ENCODE assay signal across 9 cellular contexts in the genomic region with DNA sequence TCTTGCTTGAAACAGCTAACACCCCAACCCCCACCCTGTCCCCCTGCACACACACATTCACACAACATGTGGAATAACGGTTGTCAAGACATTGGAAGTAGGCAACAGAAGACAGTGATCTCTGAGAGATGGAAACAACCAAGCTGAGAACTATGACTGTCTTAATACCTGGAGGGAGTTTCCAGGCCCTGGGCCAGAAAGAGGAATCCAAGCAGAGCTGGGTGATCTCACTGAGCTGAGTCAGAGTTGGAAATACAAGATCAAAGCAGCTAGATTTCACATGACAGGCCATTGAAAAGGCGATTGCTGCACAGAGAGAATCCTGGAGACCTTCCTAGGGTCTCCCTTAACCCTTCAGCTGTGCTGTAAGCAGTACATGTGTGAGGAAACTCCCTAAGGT.
DNase-seq lines count a peak whose midpoint lies in the region; ATAC-seq, FAIRE-seq and TF ChIP-seq lines count a peak whose summit lies in the region.
"Had no signal": no experiment of that assay in that cellular context is flagged by ENCODE, and none has a peak within 500 bp of the region (broad histone marks: within the 10 kb centered on the region; RNA-seq: fewer than 3 reads in every experiment).

No MANE protein-coding gene starts in this region.

- no peaks in the 10 kb centered on the region for H3K36me3 ChIP-seq in left lung

- DNase-seq in A549 (ENCODE audit: low read depth in 1 of 2, low spot score in 1 of 2) (peak; percentile 76 to 77), left lung (no peak), NCI-H2196 (lab: John Stamatoyannopoulos, UW; ENCODE audit: unreplicated experiment) (no peak), endothelial cell (ENCODE audit: low spot score) (no peak), SIG-M5 treated with dmso at 0.1 percent for 504 hours (lab: John Stamatoyannopoulos, UW; ENCODE audit: unreplicated experiment) (no peak)
- peak; percentile 20 to 21 for DNase-seq in activated CD4-positive, alpha-beta T cell treated with anti-CD3 and anti-CD28 coated beads, Interleukin-2, amount 50 U/mL, for 4 hours

- no peaks in the 10 kb centered on the region for H3K9me3 Mint-ChIP-seq in endothelial cell (ENCODE audit: unreplicated experiment)
- H3K9me3 Mint-ChIP-seq: brain had no signal

- H3K27ac ChIP-seq in A549 (peak overlapping the region; percentile 47 to 76), left lung (no peak overlapping the region)

- TF ChIP-seq RAD21 in A549 (conservative IDR thresholded peaks at IDR 0.05 in 1 of 2, IDR thresholded peaks at IDR 0.05 in 1 of 2): no peak

- intact Hi-C loops in left lung (cut with DNase I): no loop called here

- CTCF ChIA-PET in A549 (lab: Yijun Ruan, JAX): interaction anchor here (1.0 to 6.4 kb wide), 7 partner anchors 9 to 49 kb away, joined by 3 to 53 read pairs (median 4); no protein-coding TSS in a partner anchor

- no peaks in the 10 kb centered on the region for H3K36me3 Mint-ChIP-seq in endothelial cell (ENCODE audit: low read depth, unreplicated experiment)
- H3K36me3 Mint-ChIP-seq: brain had no signal

- TF ChIP-seq CTCF in A549 (IDR thresholded peaks at IDR 0.05) (no peak), left lung (IDR thresholded peaks at IDR 0.05) (no peak), endothelial cell (IDR thresholded peaks at IDR 0.05; ENCODE audit: unreplicated experiment) (no peak)

- peak; percentile 87 for ATAC-seq in A549
- peak; percentile 77 for ATAC-seq in GM18873 (IDR thresholded peaks at IDR 0.05; ENCODE audit: low FRiP score, unreplicated experiment)
- ATAC-seq in HG03097 (IDR thresholded peaks at IDR 0.05; ENCODE audit: low FRiP score, unreplicated experiment): peak; percentile 49
- ATAC-seq in left lung: peak; percentile 48

- no peaks in the 10 kb centered on the region for H3K4me1 Mint-ChIP-seq in endothelial cell (ENCODE audit: unreplicated experiment)

- H3K4me1 ChIP-seq in A549: peaks cover 24% of the 10 kb centered on the region
- H3K4me1 ChIP-seq in left lung: peaks cover 0 to 2% of the 10 kb centered on the region in 2 donors

- no peak overlapping the region for H3K27ac Mint-ChIP-seq in endothelial cell (ENCODE audit: unreplicated experiment)

- H3K4me3 ChIP-seq in A549 (no peak overlapping the region), left lung (no peak overlapping the region)

- H3K4me2 ChIP-seq in A549: peak overlapping the region; percentile 64

- no peaks in the 10 kb centered on the region for H3K9me3 ChIP-seq in A549
- no peaks in the 10 kb centered on the region for H3K9me3 ChIP-seq in left lung

- 4% methylated on average over 2 of the region's 2 CpGs for WGBS in A549 (ENCODE audit: missing lambda C conversion rate)

- TF ChIP-seq POLR2A in A549 (IDR thresholded peaks at IDR 0.05; ENCODE audit: low read length): no peak

- no peak for TF ChIP-seq EP300 in A549 (IDR thresholded peaks at IDR 0.05)

- FAIRE-seq in A549 (lab: Jason Lieb, UNC): no peak

- no peak overlapping the region for H3K4me3 Mint-ChIP-seq in endothelial cell (ENCODE audit: unreplicated experiment)
- H3K4me3 Mint-ChIP-seq: brain had no signal

- no peaks in the 10 kb centered on the region for H3K27me3 ChIP-seq in left lung

- peaks cover 2% of the 10 kb centered on the region for H3K27me3 Mint-ChIP-seq in endothelial cell (ENCODE audit: unreplicated experiment)

- POLR2A ChIA-PET in A549 (lab: Yijun Ruan, JAX): no interaction called here

TF ChIP-seq in A549, 52 proteins besides CTCF, POLR2A, EP300 and RAD21:
- TF ChIP-seq KDM5A (IDR thresholded peaks at IDR 0.05): no peak
- TF ChIP-seq JUN (IDR thresholded peaks at IDR 0.05): 0 out of 5 replicates have a peak, but pooled peaks of 1 of the 2 experiments have one; percentile 27
- TF ChIP-seq FOSL2 (IDR thresholded peaks at IDR 0.05): peak; percentile 50
- peak; percentile 68 for TF ChIP-seq FOSL2 (CRISPR knock-in tag; IDR thresholded peaks at IDR 0.05)
- TF ChIP-seq, protein P1, sequence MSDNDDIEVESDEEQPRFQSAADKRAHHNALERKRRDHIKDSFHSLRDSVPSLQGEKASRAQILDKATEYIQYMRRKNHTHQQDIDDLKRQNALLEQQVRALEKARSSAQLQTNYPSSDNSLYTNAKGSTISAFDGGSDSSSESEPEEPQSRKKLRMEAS (IDR thresholded peaks at IDR 0.05): 0 out of 2 replicates have a peak, but pooled peaks have one; percentile 26
- no peak for TF ChIP-seq ZC3H11A (IDR thresholded peaks at IDR 0.05)
- peak; percentile 32 for TF ChIP-seq MAFK (IDR thresholded peaks at IDR 0.05; ENCODE audit: partially characterized antibody)
- TF ChIP-seq CBX8 (IDR thresholded peaks at IDR 0.05): no peak
- no peak for TF ChIP-seq RCOR1 (IDR thresholded peaks at IDR 0.05; ENCODE audit: low read depth, low read length)
- TF ChIP-seq JUNB (IDR thresholded peaks at IDR 0.05): peak; percentile 57; the same call in 1 of the 2 replicates
- TF ChIP-seq, protein P2, sequence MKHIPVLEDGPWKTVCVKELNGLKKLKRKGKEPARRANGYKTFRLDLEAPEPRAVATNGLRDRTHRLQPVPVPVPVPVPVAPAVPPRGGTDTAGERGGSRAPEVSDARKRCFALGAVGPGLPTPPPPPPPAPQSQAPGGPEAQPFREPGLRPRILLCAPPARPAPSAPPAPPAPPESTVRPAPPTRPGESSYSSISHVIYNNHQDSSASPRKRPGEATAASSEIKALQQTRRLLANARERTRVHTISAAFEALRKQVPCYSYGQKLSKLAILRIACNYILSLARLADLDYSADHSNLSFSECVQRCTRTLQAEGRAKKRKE (CRISPR knock-in tag; IDR thresholded peaks at IDR 0.05; ENCODE audit: low read depth): no peak

Comparison
In these comparisons a context has a peak if more than half of its experiments do, and no peak if none do; other contexts are left out.
1. DNase-seq: peak in A549 (2 of 2) and activated CD4-positive, alpha-beta T cell treated with anti-CD3 and anti-CD28 coated beads, Interleukin-2, amount 50 U/mL, for 4 hours (2 of 2); none in left lung (0 of 2), NCI-H2196 (single experiment), endothelial cell (single experiment) and SIG-M5 treated with dmso at 0.1 percent for 504 hours (single experiment).
2. H3K27ac ChIP-seq: peak in A549 (2 of 2); none in left lung (0 of 2).
3. Peak in every context shown above with its lines, with median percentiles within 50 percentile points of each other: ATAC-seq.